Comparison of ENCODE assay signal across 11 cellular contexts in the genomic region with DNA sequence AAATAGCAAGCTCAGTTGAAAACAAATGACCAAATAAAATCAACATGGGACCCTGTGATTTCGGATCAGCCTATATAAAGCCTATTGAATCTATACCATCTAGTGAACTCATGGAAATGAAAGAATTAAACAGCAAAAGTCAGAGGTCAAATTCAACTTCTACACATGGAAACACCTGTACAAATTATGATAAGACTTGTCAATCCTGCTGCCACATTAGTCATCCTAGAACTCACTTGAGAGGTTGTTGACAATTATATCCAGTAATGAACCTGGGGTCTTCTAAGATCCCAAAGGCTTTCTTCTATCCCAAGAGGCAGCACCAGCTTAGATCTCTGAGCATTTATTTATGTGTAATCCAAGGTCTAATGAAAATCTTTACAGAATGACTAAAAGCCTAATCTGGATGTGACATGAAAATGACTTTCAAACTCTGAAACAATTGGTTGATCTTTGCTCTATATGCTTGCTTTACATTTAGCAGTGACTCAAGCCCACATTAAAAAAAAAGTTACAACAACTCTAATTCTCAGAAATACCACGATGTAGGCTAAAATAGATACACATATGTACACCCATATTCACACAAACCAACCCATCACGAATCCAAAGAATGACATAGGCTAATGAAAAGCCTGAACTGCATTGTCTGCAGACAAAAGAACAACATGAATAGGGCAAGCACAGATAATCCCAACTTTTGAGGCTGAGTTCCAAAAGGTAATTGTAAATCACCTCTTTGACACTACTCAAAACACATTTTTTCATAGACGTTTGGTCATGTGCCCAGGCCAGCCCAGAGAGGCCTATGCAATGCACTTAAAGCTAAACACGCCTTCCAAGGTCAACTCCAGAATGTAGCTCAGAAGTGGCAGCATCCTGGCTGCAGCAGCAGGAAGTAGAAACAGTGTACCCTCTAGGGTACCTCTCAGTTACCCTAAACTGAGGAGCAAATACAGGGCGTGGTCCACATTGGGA. TPM values are rescaled to one million over a fixed set of nuclear protein-coding genes. Genes with fewer than 3 reads are reported as not detected.
DNase-seq lines count a peak whose midpoint lies in the region; ATAC-seq, FAIRE-seq and TF ChIP-seq lines count a peak whose summit lies in the region.
"Had no signal": no experiment of that assay in that cellular context is flagged by ENCODE, and none has a peak within 500 bp of the region (broad histone marks: within the 10 kb centered on the region; RNA-seq: fewer than 3 reads in every experiment).

No MANE protein-coding gene starts in this region.

- H3K9me3 Mint-ChIP-seq in activated CD4-positive, alpha-beta T cell treated with anti-CD3 and anti-CD28 coated beads, Interleukin-2, amount 10 ng/mL, durations not matched to agents 7 days and 5 days, result peaks cover 5% of the 10 kb centered on the region
- no peaks in the 10 kb centered on the region for H3K9me3 Mint-ChIP-seq in activated naive CD8-positive, alpha-beta T cell treated with anti-CD3 and anti-CD28 coated beads, Interleukin-2, amount 10 ng/mL, durations not matched to agents 7 days and 5 days
- H3K9me3 Mint-ChIP-seq: GM23338 had no signal

- peak; percentile 29 for DNase-seq in activated CD4-positive, alpha-beta T cell treated with anti-CD3 and anti-CD28 coated beads, Interleukin-2, amount 10 ng/mL, durations not matched to agents 7 days and 5 days
- no peak for DNase-seq in activated CD4-positive, alpha-beta T cell treated with anti-CD3 and anti-CD28 coated beads, Interleukin-2, amount 50 U/mL, for 48 hours
- DNase-seq in LoVo (ENCODE audit: low spot score) (peak; percentile 29), pancreas (peak in 4 of 6 donors; percentile 46 to 60 (median 52)), cortex of kidney (lab: John Stamatoyannopoulos, UW) (no peak)
- peak; percentile 42 for DNase-seq in activated naive CD8-positive, alpha-beta T cell treated with anti-CD3 and anti-CD28 coated beads, Interleukin-2, amount 10 ng/mL, durations not matched to agents 7 days and 5 days

- no peaks in the 10 kb centered on the region for H3K36me3 ChIP-seq in pancreas
- H3K36me3 ChIP-seq: ovary had no signal

- no peaks in the 10 kb centered on the region for H3K27me3 Mint-ChIP-seq in activated CD4-positive, alpha-beta T cell treated with anti-CD3 and anti-CD28 coated beads, Interleukin-2, amount 10 ng/mL, durations not matched to agents 7 days and 5 days
- no peaks in the 10 kb centered on the region for H3K27me3 Mint-ChIP-seq in activated naive CD8-positive, alpha-beta T cell treated with anti-CD3 and anti-CD28 coated beads, Interleukin-2, amount 10 ng/mL, durations not matched to agents 7 days and 5 days

- peaks cover 33% of the 10 kb centered on the region for H3K36me3 Mint-ChIP-seq in activated CD4-positive, alpha-beta T cell treated with anti-CD3 and anti-CD28 coated beads, Interleukin-2, amount 10 ng/mL, durations not matched to agents 7 days and 5 days (ENCODE audit: low read depth)
- peaks cover 26% of the 10 kb centered on the region for H3K36me3 Mint-ChIP-seq in activated naive CD8-positive, alpha-beta T cell treated with anti-CD3 and anti-CD28 coated beads, Interleukin-2, amount 10 ng/mL, durations not matched to agents 7 days and 5 days

- peak overlapping the region; percentile 92 for H3K27ac Mint-ChIP-seq in activated CD4-positive, alpha-beta T cell treated with anti-CD3 and anti-CD28 coated beads, Interleukin-2, amount 10 ng/mL, durations not matched to agents 7 days and 5 days
- peak overlapping the region; percentile 95 for H3K27ac Mint-ChIP-seq in activated naive CD8-positive, alpha-beta T cell treated with anti-CD3 and anti-CD28 coated beads, Interleukin-2, amount 10 ng/mL, durations not matched to agents 7 days and 5 days
- H3K27ac Mint-ChIP-seq: GM23338 had no signal

- 36 to 42% methylated on average over 6 of the region's 6 CpGs for WGBS in pancreas, 2 donors

- H3K27me3 ChIP-seq in pancreas, result no peaks in the 10 kb centered on the region
- H3K27me3 ChIP-seq: ovary had no signal

- H3K9me3 ChIP-seq in pancreas, result no peaks in the 10 kb centered on the region
- H3K9me3 ChIP-seq: ovary had no signal

- H3K4me3 Mint-ChIP-seq in activated CD4-positive, alpha-beta T cell treated with anti-CD3 and anti-CD28 coated beads, Interleukin-2, amount 10 ng/mL, durations not matched to agents 7 days and 5 days, result peak overlapping the region; percentile 51
- H3K4me3 Mint-ChIP-seq in activated naive CD8-positive, alpha-beta T cell treated with anti-CD3 and anti-CD28 coated beads, Interleukin-2, amount 10 ng/mL, durations not matched to agents 7 days and 5 days, result peak overlapping the region; percentile 73
- H3K4me3 Mint-ChIP-seq: GM23338 had no signal

- CTCF ChIA-PET in activated CD4-positive, alpha-beta T cell treated with anti-CD3 and anti-CD28 coated beads, Interleukin-2, amount 10 ng/mL, durations not matched to agents 7 days and 5 days (lab: Charles Lee), result interaction anchor here (1.3 to 1.7 kb wide), 3 partner anchors 10 to 100 kb away, joined by 4 read pairs; no protein-coding TSS in a partner anchor

- peak overlapping the region in 2 of 4 donors; percentile 50 to 57 for H3K27ac ChIP-seq in pancreas
- H3K27ac ChIP-seq: ovary, VCaP had no signal

- no peak overlapping the region for H3K4me3 ChIP-seq in pancreas
- H3K4me3 ChIP-seq: GM23338, ovary had no signal

- POLR2A ChIA-PET in activated CD4-positive, alpha-beta T cell treated with anti-CD3 and anti-CD28 coated beads, Interleukin-2, amount 10 ng/mL, durations not matched to agents 7 days and 5 days (lab: Charles Lee), result no interaction called here
- POLR2A ChIA-PET in activated naive CD8-positive, alpha-beta T cell treated with anti-CD3 and anti-CD28 coated beads, Interleukin-2, amount 10 ng/mL, durations not matched to agents 7 days and 5 days (lab: Charles Lee), result interaction anchor here (1.0 to 1.5 kb wide), 5 partner anchors 10 to 100 kb away, joined by 3 to 12 read pairs (median 6); a partner anchor contains a TSS

- peaks cover 94% of the 10 kb centered on the region for H3K4me1 Mint-ChIP-seq in activated CD4-positive, alpha-beta T cell treated with anti-CD3 and anti-CD28 coated beads, Interleukin-2, amount 10 ng/mL, durations not matched to agents 7 days and 5 days
- H3K4me1 Mint-ChIP-seq in activated naive CD8-positive, alpha-beta T cell treated with anti-CD3 and anti-CD28 coated beads, Interleukin-2, amount 10 ng/mL, durations not matched to agents 7 days and 5 days, result peaks cover 84% of the 10 kb centered on the region

- ATAC-seq in activated naive CD8-positive, alpha-beta T cell treated with anti-CD3 and anti-CD28 coated beads, Interleukin-2, amount 10 ng/mL, durations not matched to agents 7 days and 5 days (ENCODE audit: low read depth), result peak; percentile 78
- ATAC-seq in pancreas (peak; percentile 66 to 86 (median 82)), GM21381 (IDR thresholded peaks at IDR 0.05; ENCODE audit: unreplicated experiment) (no peak), HG03457 (IDR thresholded peaks at IDR 0.05; ENCODE audit: unreplicated experiment) (no peak)
- ATAC-seq: GM23338 had no signal

- H3K4me1 ChIP-seq in pancreas, result peaks cover 7 to 26% (median 17%) of the 10 kb centered on the region in 3 donors

- FAIRE-seq in pancreas (lab: Jason Lieb, UNC), result no peak

- intact Hi-C loops in pancreas (cut with DNase I), result no loop called here

- no peak for TF ChIP-seq CTCF in pancreas (IDR thresholded peaks at IDR 0.05)

RNA-seq across cellular contexts. Expression of a gene that starts 59.0 kb away (rescaled TPM):
- 10 to 100 TPM; 77.5 to 77.9 TPM for total RNA-seq in activated CD4-positive, alpha-beta T cell treated with anti-CD3 and anti-CD28 coated beads, Interleukin-2, amount 10 ng/mL, durations not matched to agents 7 days and 5 days
- total RNA-seq in activated naive CD8-positive, alpha-beta T cell treated with anti-CD3 and anti-CD28 coated beads, Interleukin-2, amount 10 ng/mL, durations not matched to agents 7 days and 5 days, result 10 to 100 TPM; 47.8 to 60.1 TPM
- 1 to 10 TPM; 1.5 to 9.5 (median 3.7) TPM for total RNA-seq in pancreas
- polyA plus RNA-seq in pancreas, result 1 to 10 TPM; 3.9 to 4.7 TPM

Comparison
In these comparisons a context has a peak if more than half of its experiments do, and no peak if none do; other contexts are left out.
1. DNase-seq: peak in activated CD4-positive, alpha-beta T cell treated with anti-CD3 and anti-CD28 coated beads, Interleukin-2, amount 10 ng/mL, durations not matched to agents 7 days and 5 days (single experiment), LoVo (single experiment), activated naive CD8-positive, alpha-beta T cell treated with anti-CD3 and anti-CD28 coated beads, Interleukin-2, amount 10 ng/mL, durations not matched to agents 7 days and 5 days (single experiment) and pancreas (4 of 6); none in activated CD4-positive, alpha-beta T cell treated with anti-CD3 and anti-CD28 coated beads, Interleukin-2, amount 50 U/mL, for 48 hours (0 of 2) and cortex of kidney (single experiment).
2. ATAC-seq: peak in activated naive CD8-positive, alpha-beta T cell treated with anti-CD3 and anti-CD28 coated beads, Interleukin-2, amount 10 ng/mL, durations not matched to agents 7 days and 5 days (single experiment) and pancreas (4 of 4); none in GM21381 (single experiment) and HG03457 (single experiment).
3. RNA of a gene that starts 59.0 kb away (total RNA-seq): 77.5 to 77.9 TPM in activated CD4-positive, alpha-beta T cell treated with anti-CD3 and anti-CD28 coated beads, Interleukin-2, amount 10 ng/mL, durations not matched to agents 7 days and 5 days and 47.8 to 60.1 TPM in activated naive CD8-positive, alpha-beta T cell treated with anti-CD3 and anti-CD28 coated beads, Interleukin-2, amount 10 ng/mL, durations not matched to agents 7 days and 5 days; 1.5 to 9.5 TPM in pancreas; every median in the first group is over 4 times any median in the second.